Comparison of ENCODE assay signal across 2 cellular contexts in the genomic region with DNA sequence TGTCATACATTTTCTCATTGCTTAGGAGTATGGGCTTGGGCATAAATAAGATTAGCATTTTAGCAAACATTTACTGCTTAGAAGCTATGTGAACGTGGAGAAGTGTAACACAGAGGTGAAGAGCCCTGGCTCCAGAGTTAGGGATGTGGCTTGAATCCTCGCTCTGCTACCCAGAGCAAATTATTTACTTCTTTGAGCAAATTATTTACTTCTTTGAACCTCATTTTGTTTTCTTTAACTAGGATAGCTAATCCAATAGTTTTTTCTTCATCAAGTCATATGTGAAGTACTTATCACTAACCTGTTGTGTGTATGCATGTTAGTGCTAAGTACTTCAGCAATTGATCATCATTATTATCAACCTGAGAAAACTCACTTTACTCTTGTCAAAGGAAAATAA.
TF ChIP-seq lines count a peak whose summit lies in the region.

No MANE protein-coding gene starts in this region.

TF ChIP-seq in IMR-90, 13 proteins besides CTCF, POLR2A, EP300 and RAD21:
- TF ChIP-seq RCOR1 (IDR thresholded peaks at IDR 0.05; ENCODE audit: insufficient replicate concordance, low read length) (no peak), CEBPB (IDR thresholded peaks at IDR 0.05; ENCODE audit: low read depth, low read length) (no peak), NFE2L2 (IDR thresholded peaks at IDR 0.05; ENCODE audit: low read depth, low read length) (no peak), RFX5 (IDR thresholded peaks at IDR 0.05; ENCODE audit: low read depth, low read length) (no peak), MXI1 (IDR thresholded peaks at IDR 0.05; ENCODE audit: borderline replicate concordance, low read depth, low read length) (no peak)
- TF ChIP-seq, protein P1, sequence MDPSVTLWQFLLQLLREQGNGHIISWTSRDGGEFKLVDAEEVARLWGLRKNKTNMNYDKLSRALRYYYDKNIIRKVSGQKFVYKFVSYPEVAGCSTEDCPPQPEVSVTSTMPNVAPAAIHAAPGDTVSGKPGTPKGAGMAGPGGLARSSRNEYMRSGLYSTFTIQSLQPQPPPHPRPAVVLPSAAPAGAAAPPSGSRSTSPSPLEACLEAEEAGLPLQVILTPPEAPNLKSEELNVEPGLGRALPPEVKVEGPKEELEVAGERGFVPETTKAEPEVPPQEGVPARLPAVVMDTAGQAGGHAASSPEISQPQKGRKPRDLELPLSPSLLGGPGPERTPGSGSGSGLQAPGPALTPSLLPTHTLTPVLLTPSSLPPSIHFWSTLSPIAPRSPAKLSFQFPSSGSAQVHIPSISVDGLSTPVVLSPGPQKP (IDR thresholded peaks at IDR 0.05; ENCODE audit: borderline replicate concordance, low read depth, low read length) = no peak
- TF ChIP-seq, protein P2, sequence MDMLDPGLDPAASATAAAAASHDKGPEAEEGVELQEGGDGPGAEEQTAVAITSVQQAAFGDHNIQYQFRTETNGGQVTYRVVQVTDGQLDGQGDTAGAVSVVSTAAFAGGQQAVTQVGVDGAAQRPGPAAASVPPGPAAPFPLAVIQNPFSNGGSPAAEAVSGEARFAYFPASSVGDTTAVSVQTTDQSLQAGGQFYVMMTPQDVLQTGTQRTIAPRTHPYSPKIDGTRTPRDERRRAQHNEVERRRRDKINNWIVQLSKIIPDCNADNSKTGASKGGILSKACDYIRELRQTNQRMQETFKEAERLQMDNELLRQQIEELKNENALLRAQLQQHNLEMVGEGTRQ (IDR thresholded peaks at IDR 0.05; ENCODE audit: low read depth, low read length) = no peak

TF ChIP-seq in GM23338, 12 proteins besides CTCF, POLR2A, EP300 and RAD21:
- TF ChIP-seq STAT1 (IDR thresholded peaks at IDR 0.05; ENCODE audit: unreplicated experiment) = no peak
- no peak for TF ChIP-seq EZH2 (IDR thresholded peaks at IDR 0.05; ENCODE audit: low read depth, unreplicated experiment)
- TF ChIP-seq POLR2AphosphoS5 (IDR thresholded peaks at IDR 0.05; ENCODE audit: low read depth) = no peak
